Comparison of ENCODE assay signal across 40 cellular contexts in genomic region chr1:67088440-67088839, GRCh38. TPM values are rescaled to one million over a fixed set of nuclear protein-coding genes. Genes with fewer than 3 reads are reported as not detected.
"Had no signal": no experiment of that assay in that cellular context is flagged by ENCODE, and none has a peak within 500 bp of the region (broad histone marks: within the 10 kb centered on the region; RNA-seq: fewer than 3 reads in every experiment).

No MANE protein-coding gene starts in this region.

- H3K36me3 ChIP-seq: adrenal gland, ascending aorta, brain microvascular endothelial cell, breast epithelium, cardiac muscle cell had no signal

- H3K27me3 ChIP-seq: adrenal gland, ascending aorta, body of pancreas, brain microvascular endothelial cell, breast epithelium, cardiac muscle cell had no signal

- FAIRE-seq: astrocyte, bronchial epithelial cell had no signal

- H3K27ac ChIP-seq: adrenal gland, ascending aorta, body of pancreas, brain microvascular endothelial cell, breast epithelium, cardiac muscle cell had no signal

- DNase-seq: activated effector memory CD4-positive, alpha-beta T cell treated with anti-CD3 and anti-CD28 coated beads, Interleukin-2, amount 50 U/mL, for 16 hours; activated effector memory CD4-positive, alpha-beta T cell treated with Interleukin-2 at 50 U/mL for 16 hours; activated gamma-delta T cell; activated gamma-delta T cell treated with Interleukin-2 at 50 U/mL for 16 hours; activated naive CD4-positive, alpha-beta T cell; activated naive CD4-positive, alpha-beta T cell treated with anti-CD3 and anti-CD28 coated beads for 36 hours; activated naive CD4-positive, alpha-beta T cell treated with anti-CD3 and anti-CD28 coated beads, Interleukin-2, amount 10 ng/mL, durations not matched to agents 7 days and 5 days; activated naive CD4-positive, alpha-beta T cell treated with anti-CD3 and anti-CD28 coated beads, Interleukin-2, amount 50 U/mL, for 16 hours; activated naive CD4-positive, alpha-beta T cell treated with Interleukin-2 at 50 U/mL for 16 hours; activated naive CD8-positive, alpha-beta T cell treated with anti-CD3 and anti-CD28 coated beads for 36 hours; activated naive CD8-positive, alpha-beta T cell treated with anti-CD3 and anti-CD28 coated beads, Interleukin-2, amount 10 ng/mL, durations not matched to agents 7 days and 5 days; activated naive CD8-positive, alpha-beta T cell treated with anti-CD3 and anti-CD28 coated beads, Interleukin-2, amount 50 U/mL, for 24 hours; activated T-cell treated with anti-CD3 and anti-CD28 coated beads, Interleukin-2, amount 50 U/mL, for 1 hour; activated T-cell treated with anti-CD3 and anti-CD28 coated beads, Interleukin-2, amount 50 U/mL, for 24 hours; activated T-cell treated with anti-CD3 and anti-CD28 coated beads, Interleukin-2, amount 50 U/mL, for 4 hours; activated T-cell treated with anti-CD3 and anti-CD28 coated beads, Interleukin-2, amount 50 U/mL, for 48 hours; activated T-cell treated with anti-CD3 and anti-CD28 coated beads, Interleukin-2, amount 50 U/mL, for 72 hours; adrenal gland; amniotic stem cell; amygdala; anterior cingulate cortex; aorta; body of pancreas; brain microvascular endothelial cell; caudate nucleus; central memory CD4-positive, alpha-beta T cell; cerebellar nuclear complex had no signal

- H3K9me3 ChIP-seq: adrenal gland, ascending aorta, body of pancreas, breast epithelium had no signal

- ATAC-seq: activated naive CD4-positive, alpha-beta T cell treated with anti-CD3 and anti-CD28 coated beads, Interleukin-2, amount 50 U/mL, for 72 hours; activated naive CD8-positive, alpha-beta T cell treated with anti-CD3 and anti-CD28 coated beads, Interleukin-2, amount 50 U/mL, for 24 hours; activated T-cell treated with anti-CD3 and anti-CD28 coated beads, Interleukin-2, amount 50 U/mL, for 4 hours; activated T-cell treated with anti-CD3 and anti-CD28 coated beads, Interleukin-2, amount 50 U/mL, for 72 hours; activated T-helper 17 cell treated with anti-CD3 and anti-CD28 coated beads, Interleukin-2, amount 50 U/mL, for 72 hours; body of pancreas had no signal

- H3K4me3 ChIP-seq: adrenal gland, ascending aorta, body of pancreas, breast epithelium, cardiac muscle cell had no signal

- H3K4me1 ChIP-seq: adrenal gland, ascending aorta, body of pancreas, breast epithelium had no signal

RNA-seq across cellular contexts. Expression of gene C1orf141, which starts 46.3 kb away (rescaled TPM):
- total RNA-seq: activated naive CD8-positive, alpha-beta T cell treated with anti-CD3 and anti-CD28 coated beads for 36 hours; activated naive CD8-positive, alpha-beta T cell treated with anti-CD3 and anti-CD28 coated beads, Interleukin-2, amount 10 ng/mL, durations not matched to agents 7 days and 5 days; activated T-helper 1 cell treated with anti-CD3 and anti-CD28 coated beads, Interleukin-12 subunit alpha, Interleukin-12 subunit beta, Interleukin-2, Interleukin-4 antibody, amounts not matched to agents 30 ng/mL and 10 ng/mL and 1 ng/mL, durations not matched to agents 14 hours and 24 hours and 36 hours; activated T-helper 2 cell treated with anti-CD3 and anti-CD28 coated beads, Interferon-gamma antibody, Interleukin-2, Interleukin-4, amounts not matched to agents 10 μg/mL and 5 μg/mL and 100 μg/mL, durations not matched to agents 14 hours and 24 hours and 36 hours; adrenal gland; aorta; ascending aorta; astrocyte; body of pancreas; breast epithelium; bronchial epithelial cell; cardiac muscle cell; cardiac septum; cerebellum; chondrocyte had no signal
- polyA plus RNA-seq: adipose tissue, adrenal gland, cardiac muscle cell had no signal
